Comparison of ENCODE assay signal across 8 cellular contexts in the genomic region with DNA sequence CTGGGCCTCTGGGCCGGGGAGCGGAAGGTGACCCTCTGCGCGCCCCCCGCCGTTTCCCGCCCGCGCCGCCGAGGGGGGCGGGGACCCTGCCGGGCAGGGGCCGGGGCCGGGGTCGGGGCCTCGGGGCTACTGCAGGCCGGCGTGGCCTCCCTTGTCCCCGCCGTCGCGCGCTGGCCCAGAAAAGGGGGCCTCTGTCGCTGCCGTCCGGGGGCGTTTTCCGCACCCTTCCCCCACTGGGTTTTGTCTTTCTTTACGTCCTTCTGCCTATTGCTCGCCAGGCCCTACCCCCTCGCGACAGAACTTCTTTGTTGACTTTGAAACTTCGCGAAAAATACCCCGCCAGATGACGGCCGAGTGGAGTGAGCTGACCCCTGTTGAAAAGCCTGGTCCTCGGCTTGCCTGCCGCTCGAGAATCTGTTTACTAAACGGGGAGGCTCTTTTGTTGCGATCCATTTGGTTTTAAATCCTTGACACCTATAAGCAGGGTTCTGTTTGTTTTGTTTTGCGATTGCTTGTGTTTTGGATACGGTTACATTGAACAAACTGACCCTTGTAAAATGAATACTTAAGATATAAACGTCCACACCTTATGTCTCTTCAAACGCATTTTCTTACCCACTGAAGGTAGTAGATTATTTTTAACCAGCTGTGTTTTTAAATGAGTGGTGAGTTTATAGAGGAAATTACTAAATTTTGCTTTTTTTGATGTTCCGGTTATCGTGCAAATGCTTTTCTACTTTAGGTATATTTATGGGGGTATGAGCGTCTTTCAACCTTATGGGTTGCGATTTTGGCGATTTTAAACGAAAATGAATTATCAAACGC. TPM values are rescaled to one million over a fixed set of nuclear protein-coding genes. Genes with fewer than 3 reads are reported as not detected.
DNase-seq lines count a peak whose midpoint lies in the region; ATAC-seq, FAIRE-seq and TF ChIP-seq lines count a peak whose summit lies in the region.

No MANE protein-coding gene starts in this region.

- H3K79me2 ChIP-seq in HCT116 (ENCODE audit: insufficient read depth, low read length): peaks cover 61% of the 10 kb centered on the region

- peaks cover 41% of the 10 kb centered on the region for H3K4me1 Mint-ChIP-seq in WTC11

- H3K36me3 Mint-ChIP-seq in WTC11: no peaks in the 10 kb centered on the region

- peaks cover 4% of the 10 kb centered on the region; the same call in 1 of the 2 replicates for H4K20me1 ChIP-seq in HCT116 (ENCODE audit: insufficient read depth)

- H3K4me1 ChIP-seq in HCT116 (ENCODE audit: control insufficient read depth in 1 of 2, insufficient read depth in 2 of 2, low read length in 2 of 2): peaks cover 20 to 34% of the 10 kb centered on the region in 2 experiments
- peaks cover 4% of the 10 kb centered on the region in 2 donors for H3K4me1 ChIP-seq in lung (ENCODE audit: control insufficient read depth in 2 of 2, insufficient read depth in 2 of 2, low read length in 2 of 2)

- H2AFZ ChIP-seq in HCT116 (ENCODE audit: low read depth, low read length, poor library complexity, severe bottlenecking): no peak overlapping the region

- peak overlapping the region; percentile 99 for H3K27ac Mint-ChIP-seq in WTC11

- H3K27me3 ChIP-seq in HCT116 (ENCODE audit: insufficient read depth, low read length) (no peaks in the 10 kb centered on the region), lung (ENCODE audit: control insufficient read depth, insufficient read depth) (no peaks in the 10 kb centered on the region)

- RAD21 ChIA-PET in HCT116 (lab: Charles Lee; ENCODE audit: low non-redundant PET in 1 of 2, low total read pairs in 2 of 2, uncharacterized antibody in 2 of 2, unreplicated experiment in 2 of 2): interaction anchor here in 1 of 2 experiments (1.1 kb wide), 1 partner anchor 71 kb away, joined by 3 read pairs; no protein-coding TSS in a partner anchor

- TF ChIP-seq CTCF in GM12864 (IDR thresholded peaks at IDR 0.05; ENCODE audit: low read depth, low read length, missing control alignments): no peak
- TF ChIP-seq CTCF in HCT116 (IDR thresholded peaks at IDR 0.05 in 2 of 3, conservative IDR thresholded peaks at IDR 0.05 in 1 of 3; ENCODE audit: borderline replicate concordance in 1 of 3, insufficient read depth in 1 of 3, low read depth in 2 of 3, low read length in 2 of 3): no peak
- no peak for TF ChIP-seq CTCF in WTC11 (IDR thresholded peaks at IDR 0.05)
- TF ChIP-seq CTCF in lung (IDR thresholded peaks at IDR 0.05; ENCODE audit: control extremely low read depth, extremely low read depth): no peak

- BruUV-seq in HCT116 (replicated peaks; lab: Mats Ljungman, UMichigan): TSS peak; percentile 61

- FAIRE-seq in HTR-8/SVneo (lab: Jason Lieb, UNC): no peak

- peak overlapping the region; percentile 98 for H3K4me3 Mint-ChIP-seq in WTC11

- no peaks in the 10 kb centered on the region for H3K9me3 ChIP-seq in HCT116 (ENCODE audit: control insufficient read depth in 1 of 2, insufficient read depth in 1 of 2, low read depth in 1 of 2, low read length in 2 of 2)
- no peaks in the 10 kb centered on the region for H3K9me3 ChIP-seq in lung (ENCODE audit: control insufficient read depth in 2 of 2, insufficient read depth in 1 of 2, low read length in 1 of 2)

- peak overlapping the region; percentile 95 for H3K4me3 ChIP-seq in GM12864 (ENCODE audit: low read depth, low read length)
- H3K4me3 ChIP-seq in HCT116 (replicated peaks in 1 of 2; ENCODE audit: low read depth in 1 of 2, low read length in 2 of 2): peak overlapping the region; percentile 85 to 91
- peak overlapping the region; percentile 97 for H3K4me3 ChIP-seq in lung

- H3K9ac ChIP-seq in HCT116 (ENCODE audit: low read length): peak overlapping the region; percentile 96

- no peak for TF ChIP-seq RAD21 in HCT116 (IDR thresholded peaks at IDR 0.05; ENCODE audit: low read depth)

- CTCF ChIA-PET in HCT116 (lab: Charles Lee) (interaction anchor here (1.5 to 2.0 kb wide), 2 partner anchors 10 to 70 kb away, joined by 6 to 17 read pairs; no protein-coding TSS in a partner anchor), WTC11 (lab: Charles Lee) (interaction anchor here (0.9 to 3.4 kb wide), 5 partner anchors 10 to 273 kb away, joined by 3 to 20 read pairs (median 5); no protein-coding TSS in a partner anchor)

- no peaks in the 10 kb centered on the region; a peak in 1 of 4 replicates for H3K36me3 ChIP-seq in HCT116 (ENCODE audit: control insufficient read depth in 1 of 2, insufficient read depth in 2 of 2, low read length in 2 of 2)
- H3K36me3 ChIP-seq in lung (ENCODE audit: control insufficient read depth in 2 of 2, insufficient read depth in 2 of 2, low read length in 2 of 2): no peaks in the 10 kb centered on the region

- no peaks in the 10 kb centered on the region for H3K9me3 Mint-ChIP-seq in WTC11

- TF ChIP-seq POLR2A in HCT116 (IDR thresholded peaks at IDR 0.05; ENCODE audit: borderline replicate concordance, extremely low read depth, insufficient read depth, insufficient read length): no peak

- H3K4me2 ChIP-seq in HCT116 (ENCODE audit: low read length): peak overlapping the region; percentile 90

- 0 to 1% methylated on average over 43 to 54 of the region's 54 CpGs for WGBS in lung, 2 donors

- peaks cover 14% of the 10 kb centered on the region for H3K27me3 Mint-ChIP-seq in WTC11 (ENCODE audit: low read depth)

- DNase-seq in GM12864 (ENCODE audit: low read depth) (no peak), HCT116 (ENCODE audit: low read depth, low spot score) (no peak), NCI-H1105 (lab: John Stamatoyannopoulos, UW) (peak; percentile 34), WTC11 (ENCODE audit: low spot score) (peak; percentile 43), dedifferentiated amniotic fluid mesenchymal stem cell (ENCODE audit: extremely low spot score) (peak; percentile 40), lung (ENCODE audit: low spot score) (no peak), HTR-8/SVneo (ENCODE audit: insufficient read length, low spot score) (no peak)
- DNase-seq in stimulated activated CD8-positive, alpha-beta memory T cell treated with anti-CD3 and anti-CD28 coated beads, Interleukin-7, amount 100 ng/mL, for 4 hours (ENCODE audit: low read depth in 2 of 2): peak; percentile 20 to 42

- peak overlapping the region; percentile 97 for H3K27ac ChIP-seq in HCT116 (ENCODE audit: low read depth, low read length)
- peak overlapping the region; percentile 96 to 99 for H3K27ac ChIP-seq in lung (ENCODE audit: low read depth in 1 of 2, low read length in 1 of 2)

- ATAC-seq in HCT116 (peak; percentile 35), WTC11 (peak; percentile 1), lung (ENCODE audit: insufficient read depth, low FRiP score) (no peak)

- POLR2A ChIA-PET in HCT116 (lab: Charles Lee): interaction anchor here (0.6 to 2.9 kb wide), 11 partner anchors 10 to 81 kb away, joined by 3 to 14 read pairs (median 4); no protein-coding TSS in a partner anchor
- POLR2A ChIA-PET in WTC11 (lab: Charles Lee): interaction anchor here (0.7 to 1.9 kb wide), 13 partner anchors 12 to 286 kb away, joined by 3 to 10 read pairs (median 4); a partner anchor contains a TSS

- intact Hi-C loops in HCT116 (cut with micrococcal nuclease): no loop called here

- H3K9me2 ChIP-seq in HCT116 (ENCODE audit: insufficient read depth): no peaks in the 10 kb centered on the region

TF ChIP-seq in HCT116, 20 proteins besides CTCF, POLR2A, EP300 and RAD21:
- TF ChIP-seq CBX3 (IDR thresholded peaks at IDR 0.05; ENCODE audit: low read depth): no peak
- TF ChIP-seq SP1 (IDR thresholded peaks at IDR 0.05; ENCODE audit: low read depth): no peak
- TF ChIP-seq YY1 (IDR thresholded peaks at IDR 0.05; ENCODE audit: extremely low read depth, insufficient replicate concordance, low read depth, low read length): no peak
- TF ChIP-seq SIN3A (IDR thresholded peaks at IDR 0.05; ENCODE audit: low read depth): no peak
- no peak for TF ChIP-seq EZH2phosphoT487 (IDR thresholded peaks at IDR 0.05; ENCODE audit: borderline replicate concordance)
TF ChIP-seq in HCT116: peak in this region for 0.

TF ChIP-seq in WTC11, 78 proteins besides CTCF, POLR2A, EP300 and RAD21 (continues in another document):
- TF ChIP-seq, protein P1, sequence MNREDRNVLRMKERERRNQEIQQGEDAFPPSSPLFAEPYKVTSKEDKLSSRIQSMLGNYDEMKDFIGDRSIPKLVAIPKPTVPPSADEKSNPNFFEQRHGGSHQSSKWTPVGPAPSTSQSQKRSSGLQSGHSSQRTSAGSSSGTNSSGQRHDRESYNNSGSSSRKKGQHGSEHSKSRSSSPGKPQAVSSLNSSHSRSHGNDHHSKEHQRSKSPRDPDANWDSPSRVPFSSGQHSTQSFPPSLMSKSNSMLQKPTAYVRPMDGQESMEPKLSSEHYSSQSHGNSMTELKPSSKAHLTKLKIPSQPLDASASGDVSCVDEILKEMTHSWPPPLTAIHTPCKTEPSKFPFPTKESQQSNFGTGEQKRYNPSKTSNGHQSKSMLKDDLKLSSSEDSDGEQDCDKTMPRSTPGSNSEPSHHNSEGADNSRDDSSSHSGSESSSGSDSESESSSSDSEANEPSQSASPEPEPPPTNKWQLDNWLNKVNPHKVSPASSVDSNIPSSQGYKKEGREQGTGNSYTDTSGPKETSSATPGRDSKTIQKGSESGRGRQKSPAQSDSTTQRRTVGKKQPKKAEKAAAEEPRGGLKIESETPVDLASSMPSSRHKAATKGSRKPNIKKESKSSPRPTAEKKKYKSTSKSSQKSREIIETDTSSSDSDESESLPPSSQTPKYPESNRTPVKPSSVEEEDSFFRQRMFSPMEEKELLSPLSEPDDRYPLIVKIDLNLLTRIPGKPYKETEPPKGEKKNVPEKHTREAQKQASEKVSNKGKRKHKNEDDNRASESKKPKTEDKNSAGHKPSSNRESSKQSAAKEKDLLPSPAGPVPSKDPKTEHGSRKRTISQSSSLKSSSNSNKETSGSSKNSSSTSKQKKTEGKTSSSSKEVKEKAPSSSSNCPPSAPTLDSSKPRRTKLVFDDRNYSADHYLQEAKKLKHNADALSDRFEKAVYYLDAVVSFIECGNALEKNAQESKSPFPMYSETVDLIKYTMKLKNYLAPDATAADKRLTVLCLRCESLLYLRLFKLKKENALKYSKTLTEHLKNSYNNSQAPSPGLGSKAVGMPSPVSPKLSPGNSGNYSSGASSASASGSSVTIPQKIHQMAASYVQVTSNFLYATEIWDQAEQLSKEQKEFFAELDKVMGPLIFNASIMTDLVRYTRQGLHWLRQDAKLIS (CRISPR knock-in tag; IDR thresholded peaks at IDR 0.05; ENCODE audit: borderline replicate concordance): no peak

RNA-seq across cellular contexts. Expression of a gene that starts 0.8 kb away (rescaled TPM):
- 144 TPM for total RNA-seq in HCT116 (2021; ENCODE audit: unreplicated experiment)
- 80.6 and 81.7 TPM in 2 replicates for polyA plus RNA-seq in HCT116 (2012)
- total RNA-seq in WTC11 (2021): 117 to 122 TPM (median 121 TPM) in 3 replicates
- 100 to 1,000 TPM; 113 to 185 TPM for total RNA-seq in lung
- polyA plus RNA-seq in lung: 10 to 100 TPM; 35.4 to 97.3 TPM

RNA-seq across cellular contexts. Expression of a gene that starts 46.6 kb away (rescaled TPM):
- total RNA-seq in HCT116 (2021; ENCODE audit: unreplicated experiment) (51.0 TPM), WTC11 (2021) (26.7 to 34.0 TPM (median 27.7 TPM) in 3 replicates), lung (10 to 100 TPM; 14.6 to 15.9 TPM)
- 61.6 and 65.5 TPM in 2 replicates for polyA plus RNA-seq in HCT116 (2012)
- 10 to 100 TPM in 1 of 2 donors, 1 to 10 TPM in 1; 8.1 to 11.2 TPM for polyA plus RNA-seq in lung

Comparison
In these comparisons a context has a peak if more than half of its experiments do, and no peak if none do; other contexts are left out.
1. DNase-seq: peak in NCI-H1105 (single experiment), WTC11 (single experiment), dedifferentiated amniotic fluid mesenchymal stem cell (single experiment) and stimulated activated CD8-positive, alpha-beta memory T cell treated with anti-CD3 and anti-CD28 coated beads, Interleukin-7, amount 100 ng/mL, for 4 hours (2 of 2); none in GM12864 (single experiment), HCT116 (single experiment), lung (single experiment) and HTR-8/SVneo (single experiment).
2. Peak in every context shown above with its lines, with median percentiles within 50 percentile points of each other: H3K4me3 ChIP-seq.